Comparison of ENCODE assay signal across 19 cellular contexts in the genomic region with DNA sequence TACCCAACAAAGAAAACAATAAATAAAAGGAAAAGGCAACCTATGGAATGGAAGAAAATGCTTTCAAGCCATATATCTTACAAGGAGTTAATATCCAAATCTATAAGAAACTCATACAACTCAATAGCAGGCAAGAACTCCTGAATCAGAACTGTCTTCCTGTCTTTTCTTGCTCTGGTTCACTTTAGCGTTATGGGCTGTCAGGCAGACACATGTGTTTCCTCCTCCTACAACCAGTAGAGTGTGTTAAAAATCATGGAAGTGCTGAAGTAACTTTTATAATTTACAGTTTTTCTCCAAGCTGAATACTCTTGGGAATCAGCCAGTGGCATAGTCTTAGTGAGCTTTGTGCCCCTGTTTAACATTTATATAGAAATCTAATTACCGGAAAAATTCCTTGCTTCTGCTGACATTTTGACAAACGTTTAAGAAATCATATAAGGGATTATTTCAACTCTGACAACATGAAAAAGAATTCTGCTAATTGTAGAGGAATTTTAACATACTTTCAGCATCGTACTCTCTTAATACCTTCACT.
"Had no signal": no experiment of that assay in that cellular context is flagged by ENCODE, and none has a peak within 500 bp of the region (broad histone marks: within the 10 kb centered on the region; RNA-seq: fewer than 3 reads in every experiment).

No MANE protein-coding gene starts in this region.

- H3K36me3 ChIP-seq: gastroesophageal sphincter, heart right ventricle, transverse colon, vagina had no signal

- H3K9me3 ChIP-seq: gastroesophageal sphincter, heart right ventricle, transverse colon, vagina had no signal

- H3K27me3 ChIP-seq: gastroesophageal sphincter, heart right ventricle, transverse colon, vagina had no signal

- DNase-seq: activated CD4-positive, alpha-beta T cell treated with anti-CD3 and anti-CD28 coated beads, Interleukin-2, amount 50 U/mL, for 1 hour; activated naive CD8-positive, alpha-beta T cell treated with anti-CD3 and anti-CD28 coated beads for 36 hours; cerebellar nuclear complex; effector memory CD8-positive, alpha-beta T cell; heart right ventricle; left ventricle myocardium superior; naive thymus-derived CD8-positive, alpha-beta T cell; occipital lobe; right cardiac atrium; stimulated activated CD4-positive, alpha-beta T cell treated with anti-CD3 and anti-CD28 coated beads, Interleukin-15, amount 100 ng/mL, for 24 hours; stimulated activated CD4-positive, alpha-beta T cell treated with anti-CD3 and anti-CD28 coated beads, Interleukin-4, amount 100 ng/mL, for 24 hours; stimulated activated naive CD4-positive, alpha-beta T cell; substantia nigra; T-helper 2 cell; transverse colon had no signal

- H3K4me1 ChIP-seq: heart right ventricle, transverse colon, vagina had no signal

- H3K4me3 ChIP-seq: gastroesophageal sphincter, heart right ventricle, skin epidermis, transverse colon, vagina had no signal

- H3K27ac ChIP-seq: gastroesophageal sphincter, heart right ventricle, skin epidermis, transverse colon, vagina had no signal

- ATAC-seq: activated CD4-positive, CD25-positive, alpha-beta regulatory T cell treated with anti-CD3 and anti-CD28 coated beads, Interleukin-2, amount 50 U/mL, for 24 hours; effector memory CD8-positive, alpha-beta T cell; gastroesophageal sphincter; heart right ventricle; left ventricle myocardium superior; naive thymus-derived CD8-positive, alpha-beta T cell; right cardiac atrium had no signal
